8 cellular contexts compared by ENCODE assay signal in genomic region chr6:132161283-132161682, GRCh38.
DNase-seq lines count a peak whose midpoint lies in the region; ATAC-seq and TF ChIP-seq lines count a peak whose summit lies in the region.

No MANE protein-coding gene starts in this region.

- 19 to 30% methylated on average over 3 of the region's 3 CpGs for WGBS in body of pancreas, 2 donors

- H3K4me1 ChIP-seq in body of pancreas, result no peaks in the 10 kb centered on the region

- TF ChIP-seq POLR2A in body of pancreas (IDR thresholded peaks at IDR 0.05), result no peak

- ATAC-seq in body of pancreas (peak; percentile 50), HG03342 (IDR thresholded peaks at IDR 0.05; ENCODE audit: unreplicated experiment) (no peak)

- no peaks in the 10 kb centered on the region for H3K27me3 ChIP-seq in body of pancreas

- H3K27ac ChIP-seq in body of pancreas, result no peak overlapping the region

- H3K4me3 ChIP-seq in body of pancreas, result no peak overlapping the region

- CTCF ChIA-PET in HEK293T (lab: Yijun Ruan, JAX), result interaction anchor here (0.7 to 1.0 kb wide), 2 partner anchors 138 to 210 kb away, joined by 3 to 4 read pairs; partner anchors contain the start of gene CCN2

- peak in 6 of 7 experiments; percentile 29 to 63 (median 54) for TF ChIP-seq CTCF in body of pancreas (IDR thresholded peaks at IDR 0.05)

- POLR2A ChIA-PET in HEK293T (lab: Yijun Ruan, JAX), result no interaction called here

- intact Hi-C loops in body of pancreas (cut with DNase I), result no loop called here

- peak; percentile 50 for DNase-seq in A172 (ENCODE audit: low spot score)
- DNase-seq in HEK293T (ENCODE audit: extremely low spot score), result peak; percentile 14
- no peak for DNase-seq in body of pancreas
- DNase-seq in left kidney (ENCODE audit: low read depth, low spot score), result peak; percentile 39
- DNase-seq in NCI-H2196 treated with DMSO at 0.1 percent for 48 hours (lab: John Stamatoyannopoulos, UW; ENCODE audit: unreplicated experiment), result no peak
- DNase-seq in ureter (ENCODE audit: low spot score), result no peak
- no peak for DNase-seq in NOMO-1 treated with DMSO at 0.1 percent for 48 hours (lab: John Stamatoyannopoulos, UW; ENCODE audit: unreplicated experiment)

- no peaks in the 10 kb centered on the region for H3K9me3 ChIP-seq in body of pancreas

- H3K36me3 ChIP-seq in body of pancreas (replicated peaks in 1 of 2; ENCODE audit: insufficient read depth in 1 of 2, low read depth in 2 of 2), result no peaks in the 10 kb centered on the region

TF ChIP-seq in HEK293T, 16 proteins besides CTCF, POLR2A, EP300 and RAD21:
- TF ChIP-seq ARNT (IDR thresholded peaks at IDR 0.05), result no peak
- TF ChIP-seq, protein P1, sequence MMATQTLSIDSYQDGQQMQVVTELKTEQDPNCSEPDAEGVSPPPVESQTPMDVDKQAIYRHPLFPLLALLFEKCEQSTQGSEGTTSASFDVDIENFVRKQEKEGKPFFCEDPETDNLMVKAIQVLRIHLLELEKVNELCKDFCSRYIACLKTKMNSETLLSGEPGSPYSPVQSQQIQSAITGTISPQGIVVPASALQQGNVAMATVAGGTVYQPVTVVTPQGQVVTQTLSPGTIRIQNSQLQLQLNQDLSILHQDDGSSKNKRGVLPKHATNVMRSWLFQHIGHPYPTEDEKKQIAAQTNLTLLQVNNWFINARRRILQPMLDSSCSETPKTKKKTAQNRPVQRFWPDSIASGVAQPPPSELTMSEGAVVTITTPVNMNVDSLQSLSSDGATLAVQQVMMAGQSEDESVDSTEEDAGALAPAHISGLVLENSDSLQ (IDR thresholded peaks at IDR 0.05), result peak; percentile 48; the same call in 1 of the 2 replicates
- no peak for TF ChIP-seq CTBP1 (IDR thresholded peaks at IDR 0.05; ENCODE audit: borderline replicate concordance)
- no peak for TF ChIP-seq FOXA1 (IDR thresholded peaks at IDR 0.05)

Comparison
In these comparisons a context has a peak if more than half of its experiments do, and no peak if none do; other contexts are left out.
1. DNase-seq: peak in A172 (single experiment), HEK293T (single experiment) and left kidney (single experiment); none in body of pancreas (0 of 4), NCI-H2196 treated with DMSO at 0.1 percent for 48 hours (single experiment), ureter (single experiment) and NOMO-1 treated with DMSO at 0.1 percent for 48 hours (single experiment).